ENCODE assay signal across 2 cellular contexts in genomic region chr7:101602082-101602481, GRCh38.
A peak's percentile ranks its signal among the peaks of the same experiment; 100 is the strongest.
TF ChIP-seq lines count a peak whose summit lies in the region.

No MANE protein-coding gene starts in this region.

TF ChIP-seq in HepG2, 621 proteins besides CTCF, POLR2A, EP300 and RAD21:
- TF ChIP-seq ZNF598 (CRISPR knock-in tag; IDR thresholded peaks at IDR 0.05; ENCODE audit: borderline replicate concordance) (0 out of 2 replicates have a peak, but pooled peaks have one; percentile 14), ZNF335 (CRISPR knock-in tag; IDR thresholded peaks at IDR 0.05) (no peak), RARA (CRISPR knock-in tag; IDR thresholded peaks at IDR 0.05) (no peak), ZNF501 (CRISPR knock-in tag; IDR thresholded peaks at IDR 0.05) (0 out of 2 replicates have a peak, but pooled peaks have one; percentile 27), KDM6A (CRISPR knock-in tag; IDR thresholded peaks at IDR 0.05; ENCODE audit: low read depth) (no peak), ZUFSP (CRISPR knock-in tag; IDR thresholded peaks at IDR 0.05; ENCODE audit: borderline replicate concordance) (no peak), ZNF629 (CRISPR knock-in tag; conservative IDR thresholded peaks at IDR 0.05) (peak; percentile 90)
TF ChIP-seq in HepG2: peak in this region for 3.

TF ChIP-seq in SK-N-SH, 30 proteins besides CTCF, POLR2A, EP300 and RAD21:
- TF ChIP-seq EZH2phosphoT487 (IDR thresholded peaks at IDR 0.05; ENCODE audit: borderline replicate concordance, low read depth) (no peak), MXI1 (IDR thresholded peaks at IDR 0.05; ENCODE audit: low read depth, low read length) (no peak), ZBTB33 (IDR thresholded peaks at IDR 0.05; ENCODE audit: borderline replicate concordance, low read depth) (no peak), FOSL2 (IDR thresholded peaks at IDR 0.05; ENCODE audit: borderline replicate concordance, low read depth) (no peak)
- TF ChIP-seq, protein P1, sequence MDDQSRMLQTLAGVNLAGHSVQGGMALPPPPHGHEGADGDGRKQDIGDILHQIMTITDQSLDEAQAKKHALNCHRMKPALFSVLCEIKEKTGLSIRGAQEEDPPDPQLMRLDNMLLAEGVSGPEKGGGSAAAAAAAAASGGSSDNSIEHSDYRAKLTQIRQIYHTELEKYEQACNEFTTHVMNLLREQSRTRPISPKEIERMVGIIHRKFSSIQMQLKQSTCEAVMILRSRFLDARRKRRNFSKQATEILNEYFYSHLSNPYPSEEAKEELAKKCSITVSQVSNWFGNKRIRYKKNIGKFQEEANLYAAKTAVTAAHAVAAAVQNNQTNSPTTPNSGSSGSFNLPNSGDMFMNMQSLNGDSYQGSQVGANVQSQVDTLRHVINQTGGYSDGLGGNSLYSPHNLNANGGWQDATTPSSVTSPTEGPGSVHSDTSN (IDR thresholded peaks at IDR 0.05), result no peak
